Comparison of ENCODE assay signal across 19 cellular contexts in genomic region chr3:196327405-196327804, GRCh38. TPM values are rescaled to one million over a fixed set of nuclear protein-coding genes. Genes with fewer than 3 reads are reported as not detected.
"Had no signal": no experiment of that assay in that cellular context is flagged by ENCODE, and none has a peak within 500 bp of the region (broad histone marks: within the 10 kb centered on the region; RNA-seq: fewer than 3 reads in every experiment).

No MANE protein-coding gene starts in this region.

- H3K4me3 ChIP-seq: dorsolateral prefrontal cortex, esophagus muscularis mucosa, thoracic aorta had no signal

- H3K9me3 ChIP-seq: esophagus muscularis mucosa, thoracic aorta had no signal

- H3K4me3 Mint-ChIP-seq: activated naive CD8-positive, alpha-beta T cell; stimulated activated naive CD8-positive, alpha-beta T cell treated with anti-CD3 and anti-CD28 coated beads, Interleukin-15, amount 100 ng/mL, for 72 hours; T-helper 2 cell treated with Interferon-gamma antibody and Interleukin-4, amounts not matched to agents 5 μg/mL and 100 μg/mL, for 36 hours had no signal

- H3K27me3 ChIP-seq: dorsolateral prefrontal cortex had no signal

- ATAC-seq: activated CD4-positive, CD25-positive, alpha-beta regulatory T cell treated with anti-CD3 and anti-CD28 coated beads, Interleukin-2, amount 50 U/mL, for 24 hours; left lobe of liver; stimulated activated naive CD8-positive, alpha-beta T cell treated with anti-CD3 and anti-CD28 coated beads, Interleukin-15, amount 100 ng/mL, for 72 hours had no signal

- H3K36me3 ChIP-seq: esophagus muscularis mucosa, thoracic aorta had no signal

- H3K9me3 Mint-ChIP-seq: stimulated activated naive CD8-positive, alpha-beta T cell treated with anti-CD3 and anti-CD28 coated beads, Interleukin-15, amount 100 ng/mL, for 72 hours; T-helper 2 cell treated with Interferon-gamma antibody and Interleukin-4, amounts not matched to agents 5 μg/mL and 100 μg/mL, for 36 hours had no signal

- H3K27ac ChIP-seq: dorsolateral prefrontal cortex, esophagus muscularis mucosa, thoracic aorta had no signal

- H3K27ac Mint-ChIP-seq: activated naive CD8-positive, alpha-beta T cell; T-helper 2 cell treated with Interferon-gamma antibody and Interleukin-4, amounts not matched to agents 5 μg/mL and 100 μg/mL, for 36 hours had no signal

- DNase-seq: activated effector memory CD4-positive, alpha-beta T cell treated with Interleukin-2 at 50 U/mL for 16 hours; activated T-cell treated with anti-CD3 and anti-CD28 coated beads, Interleukin-2, amount 50 U/mL, for 1 hour; dorsolateral prefrontal cortex; foreskin melanocyte; head of caudate nucleus; islet precursor cell; mammary epithelial cell; retina; stimulated activated CD4-positive, alpha-beta T cell treated with anti-CD3 and anti-CD28 coated beads, Interleukin-4, amount 100 ng/mL, for 4 hours; stimulated activated naive CD8-positive, alpha-beta T cell treated with anti-CD3 and anti-CD28 coated beads, Interleukin-15, amount 100 ng/mL, for 72 hours had no signal

- H3K36me3 Mint-ChIP-seq: activated naive CD8-positive, alpha-beta T cell had no signal

- H3K4me1 Mint-ChIP-seq: stimulated activated naive CD8-positive, alpha-beta T cell treated with anti-CD3 and anti-CD28 coated beads, Interleukin-15, amount 100 ng/mL, for 72 hours had no signal

RNA-seq across cellular contexts. Expression of gene TM4SF19, which starts 10.8 kb away (rescaled TPM):
- total RNA-seq: cerebellum, esophagus muscularis mucosa, left lobe of liver, mammary epithelial cell, skeletal muscle tissue, thoracic aorta had no signal
- polyA plus RNA-seq: neural cell had no signal
